8 cellular contexts compared by ENCODE assay signal in genomic region chr2:113248997-113249770, GRCh38. TPM values are rescaled to one million over a fixed set of nuclear protein-coding genes. Genes with fewer than 3 reads are reported as not detected.
DNase-seq lines count a peak whose midpoint lies in the region; FAIRE-seq and TF ChIP-seq lines count a peak whose summit lies in the region.

No MANE protein-coding gene starts in this region.

- no peaks in the 10 kb centered on the region for H3K27me3 Mint-ChIP-seq in osteocyte (ENCODE audit: unreplicated experiment)

- peaks cover 5% of the 10 kb centered on the region; the same call in 1 of the 2 replicates for H3K36me3 ChIP-seq in KOPT-K1 (ENCODE audit: insufficient read depth, low read length)
- no peaks in the 10 kb centered on the region for H3K36me3 ChIP-seq in thymus (ENCODE audit: control insufficient read depth, insufficient read depth)

- H3K9me3 Mint-ChIP-seq in osteocyte (ENCODE audit: unreplicated experiment): no peaks in the 10 kb centered on the region

- H3K9me3 ChIP-seq in KOPT-K1 (ENCODE audit: insufficient read depth, low read length, poor library complexity, severe bottlenecking) (no peaks in the 10 kb centered on the region), thymus (ENCODE audit: control insufficient read depth) (no peaks in the 10 kb centered on the region)

- FAIRE-seq in frontal cortex (lab: Jason Lieb, UNC): no peak

- no peak overlapping the region for H3K4me3 Mint-ChIP-seq in osteocyte (ENCODE audit: unreplicated experiment)

- no peak overlapping the region for H3K4me3 ChIP-seq in thymus (ENCODE audit: low read length)

- peak; percentile 66 for DNase-seq in NK-92 treated with Interleukin-12 subunit alpha and Interleukin-12 subunit beta, amount 100 ng/mL, for 24 hours (lab: John Stamatoyannopoulos, UW)
- DNase-seq in NK-92 (lab: John Stamatoyannopoulos, UW; ENCODE audit: unreplicated experiment) (no peak), SHP77 treated with DMSO at 0.1 percent for 48 hours (lab: John Stamatoyannopoulos, UW) (peak; percentile 4), frontal cortex (ENCODE audit: low spot score in 2 of 2) (peak; percentile 54 to 82), osteocyte (ENCODE audit: extremely low spot score, unreplicated experiment) (peak; percentile 92)
- DNase-seq in activated gamma-delta T cell treated with anti-CD3 and anti-CD28 coated beads, Interleukin-2, amount 50 U/mL, for 16 hours (ENCODE audit: low read depth): peak; percentile 65

- peaks cover 20% of the 10 kb centered on the region for H3K4me1 Mint-ChIP-seq in osteocyte (ENCODE audit: unreplicated experiment)

- no peak overlapping the region for H3K27ac Mint-ChIP-seq in osteocyte (ENCODE audit: unreplicated experiment)

- peaks cover 12% of the 10 kb centered on the region for H3K4me1 ChIP-seq in thymus (ENCODE audit: control insufficient read depth, insufficient read depth, low read length)

- TF ChIP-seq CTCF in osteocyte (IDR thresholded peaks at IDR 0.05): peak; percentile 96

- WGBS in thymus: 47% methylated on average over 10 of the region's 10 CpGs

- H3K27me3 ChIP-seq in thymus (ENCODE audit: control insufficient read depth, insufficient read depth): no peaks in the 10 kb centered on the region

- peak overlapping the region; percentile 12 for H3K27ac ChIP-seq in KOPT-K1 (ENCODE audit: low read depth, low read length, poor library complexity, severe bottlenecking)
- H3K27ac ChIP-seq in thymus (ENCODE audit: low read depth): peak overlapping the region; percentile 38

- no peaks in the 10 kb centered on the region for H3K36me3 Mint-ChIP-seq in osteocyte (ENCODE audit: unreplicated experiment)

RNA-seq across cellular contexts. Expression of gene PAX8, which starts 29.5 kb away (rescaled TPM):
- total RNA-seq in frontal cortex (under 0.01 TPM), osteocyte (not detected in 2 replicates)
- polyA plus RNA-seq in thymus: 0.41 TPM
